Comparison of ENCODE assay signal across 17 cellular contexts in the genomic region with DNA sequence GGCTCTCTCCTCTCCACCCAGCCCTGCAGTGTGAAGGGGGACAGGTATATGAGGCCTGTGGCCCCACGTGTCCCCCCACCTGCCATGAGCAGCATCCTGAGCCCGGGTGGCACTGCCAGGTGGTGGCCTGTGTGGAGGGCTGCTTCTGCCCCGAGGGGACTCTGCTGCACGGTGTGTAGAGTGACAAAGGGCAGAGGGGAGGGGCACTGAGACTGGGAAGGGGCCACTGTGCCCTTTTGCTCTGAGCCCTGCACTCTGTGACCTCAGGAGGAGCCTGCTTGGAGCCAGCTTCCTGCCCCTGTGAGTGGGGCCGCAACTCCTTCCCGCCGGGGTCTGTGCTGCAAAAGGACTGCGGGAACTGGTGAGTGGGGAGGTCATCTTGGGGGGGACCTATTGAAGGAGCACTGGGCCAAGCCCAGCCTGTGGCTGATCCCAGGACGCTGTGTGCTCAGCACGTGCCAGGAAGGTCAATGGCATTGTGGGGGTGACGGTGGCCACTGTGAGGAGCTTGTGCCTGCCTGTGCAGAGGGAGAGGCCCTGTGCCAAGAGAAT. TPM values are rescaled to one million over a fixed set of nuclear protein-coding genes. Genes with fewer than 3 reads are reported as not detected.
DNase-seq lines count a peak whose midpoint lies in the region; ATAC-seq and TF ChIP-seq lines count a peak whose summit lies in the region.
"Had no signal": no experiment of that assay in that cellular context is flagged by ENCODE, and none has a peak within 500 bp of the region (broad histone marks: within the 10 kb centered on the region; RNA-seq: fewer than 3 reads in every experiment).

No MANE protein-coding gene starts in this region.

- H3K23ac ChIP-seq in IMR-90 (ENCODE audit: low read depth, low read length), result no peak overlapping the region

- no peak for TF ChIP-seq RAD21 in IMR-90 (IDR thresholded peaks at IDR 0.05; ENCODE audit: low read length)

- no peaks in the 10 kb centered on the region for H3K4me1 ChIP-seq in IMR-90 (ENCODE audit: control insufficient read depth, insufficient read depth, low read length)

- no peak overlapping the region for H3K4me3 ChIP-seq in IMR-90 (ENCODE audit: insufficient read depth, low read depth, low read length)
- H3K4me3 ChIP-seq: A549, BLaER1 had no signal

- no peaks in the 10 kb centered on the region for H4K20me1 ChIP-seq in IMR-90 (ENCODE audit: insufficient read depth, low read length)
- H4K20me1 ChIP-seq: BLaER1 had no signal

- dilution Hi-C loops in IMR-90 (cut with HindIII; ENCODE audit: low sequenced_read_pairs, unreplicated experiment), result no loop called here

- H3K27me3 Mint-ChIP-seq in nephron progenitor cell (ENCODE audit: low read depth, poor library complexity) (peaks cover 54% of the 10 kb centered on the region), type B pancreatic cell (peaks cover 26% of the 10 kb centered on the region)

- TF ChIP-seq POLR2A in IMR-90 (IDR thresholded peaks at IDR 0.05; ENCODE audit: low read depth, low read length), result no peak

- H4K8ac ChIP-seq in IMR-90 (ENCODE audit: low read depth in 2 of 2, low read length in 2 of 2), result no peak overlapping the region

- H3K27ac ChIP-seq in IMR-90 (ENCODE audit: insufficient read depth, low read length), result no peak overlapping the region
- H3K27ac ChIP-seq: 22Rv1, BLaER1 had no signal

- H2AK9ac ChIP-seq in IMR-90 (replicated peaks; ENCODE audit: low read depth, low read length, poor library complexity), result no peak overlapping the region

- H2BK20ac ChIP-seq in IMR-90 (ENCODE audit: low read depth, low read length), result no peak overlapping the region

- peak overlapping the region; percentile 43 for H2AFZ ChIP-seq in IMR-90 (replicated peaks; ENCODE audit: low read length, poor library complexity)

- in situ Hi-C loops in IMR-90 (cut with MboI; ENCODE audit: low sequenced_read_pairs), result no loop called here

- H3K27me3 ChIP-seq in IMR-90 (ENCODE audit: control insufficient read depth, insufficient read depth, low read length), result peaks cover 43% of the 10 kb centered on the region; the same call in 1 of the 2 replicates
- H3K27me3 ChIP-seq: BLaER1 had no signal

- H3K18ac ChIP-seq in IMR-90 (ENCODE audit: low read depth, low read length), result no peak overlapping the region

- H3K9me3 Mint-ChIP-seq in nephron progenitor cell (no peaks in the 10 kb centered on the region), type B pancreatic cell (no peaks in the 10 kb centered on the region)
- H3K9me3 Mint-ChIP-seq: CD4-positive, alpha-beta memory T cell; H9 had no signal

- no peaks in the 10 kb centered on the region for H3K9me3 ChIP-seq in IMR-90 (ENCODE audit: control insufficient read depth, insufficient read depth, low read length)
- H3K9me3 ChIP-seq: A549, BLaER1 had no signal

- H3K4me1 Mint-ChIP-seq in nephron progenitor cell (peaks cover 35% of the 10 kb centered on the region), type B pancreatic cell (ENCODE audit: unreplicated experiment) (no peaks in the 10 kb centered on the region)

- no peaks in the 10 kb centered on the region for H3K79me1 ChIP-seq in IMR-90 (ENCODE audit: low read depth in 1 of 2, low read length in 2 of 2)

- BruUV-seq in IMR-90 (replicated peaks; lab: Mats Ljungman, UMichigan), result no TSS peak

- H3K27ac Mint-ChIP-seq in nephron progenitor cell, result no peak overlapping the region
- H3K27ac Mint-ChIP-seq in type B pancreatic cell, result no peak overlapping the region
- H3K27ac Mint-ChIP-seq: CD14-positive monocyte, H9 had no signal

- no peak overlapping the region for H2BK15ac ChIP-seq in IMR-90 (ENCODE audit: low read depth, low read length)

- no peak overlapping the region for H2AK5ac ChIP-seq in IMR-90 (ENCODE audit: low read depth, low read length)

- intact Hi-C loops in IMR-90 (cut with micrococcal nuclease), result no loop called here

- 43% methylated on average over 5 of the region's 11 CpGs; no CpG with 5 or more reads in 1 of the 2 experiments for WGBS in IMR-90 (ENCODE audit: extremely low coverage in 2 of 2, insufficient read length in 1 of 2), 2 experiments

- no peak overlapping the region for H3K4me2 ChIP-seq in IMR-90 (ENCODE audit: low read depth, low read length)
- H3K4me2 ChIP-seq: BLaER1 had no signal

- no peak overlapping the region for H3K56ac ChIP-seq in IMR-90 (ENCODE audit: extremely low read depth, insufficient read depth, low read length)

- no peak overlapping the region for H2BK120ac ChIP-seq in IMR-90 (ENCODE audit: low read depth, low read length)

- POLR2A ChIA-PET in IMR-90 (lab: Charles Lee; ENCODE audit: unreplicated experiment), result no interaction called here

- no peaks in the 10 kb centered on the region for H3K36me3 ChIP-seq in IMR-90 (ENCODE audit: control insufficient read depth, insufficient read depth, low read length)
- H3K36me3 ChIP-seq: BLaER1 had no signal

- no peak for ATAC-seq in IMR-90 (ENCODE audit: low read depth)
- peak; percentile 87 for ATAC-seq in left lobe of liver
- ATAC-seq in GM18868 (IDR thresholded peaks at IDR 0.05; ENCODE audit: unreplicated experiment), result no peak

- H3K14ac ChIP-seq in IMR-90 (replicated peaks; ENCODE audit: low read depth, low read length), result no peak overlapping the region

- CTCF ChIA-PET in IMR-90 (lab: Yijun Ruan, JAX), result no interaction called here

- H2BK5ac ChIP-seq in IMR-90 (ENCODE audit: low read depth, low read length, poor library complexity, severe bottlenecking), result no peak overlapping the region

- DNase-seq in IMR-90, result no peak
- peak; percentile 91 for DNase-seq in left lobe of liver (ENCODE audit: low spot score)
- DNase-seq in nephron progenitor cell, result no peak
- no peak for DNase-seq in type B pancreatic cell (ENCODE audit: extremely low spot score, unreplicated experiment)
- DNase-seq in stimulated activated naive CD4-positive, alpha-beta T cell treated with Interleukin-2 at 50 U/mL for 16 hours (lab: John Stamatoyannopoulos, UW), result no peak
- no peak for DNase-seq in AG08396 (ENCODE audit: low spot score)
- DNase-seq: DMS153, DMS79, GDM1, GOT3, H9 had no signal

- no peak overlapping the region for H4K91ac ChIP-seq in IMR-90 (ENCODE audit: insufficient read depth, low read depth, low read length)

- no peak overlapping the region for H3K9ac ChIP-seq in IMR-90 (ENCODE audit: low read depth, low read length)
- H3K9ac ChIP-seq: BLaER1 had no signal

- H4K5ac ChIP-seq in IMR-90 (ENCODE audit: low read depth, low read length), result no peak overlapping the region

- H3K4ac ChIP-seq in IMR-90 (ENCODE audit: low read depth, low read length), result no peak overlapping the region

- H3K4me3 Mint-ChIP-seq in nephron progenitor cell (peak overlapping the region; percentile 40), type B pancreatic cell (peak overlapping the region; percentile 22)

- TF ChIP-seq CTCF in IMR-90 (conservative IDR thresholded peaks at IDR 0.05; ENCODE audit: low read depth, low read length) (no peak), nephron progenitor cell (IDR thresholded peaks at IDR 0.05) (no peak), type B pancreatic cell (conservative IDR thresholded peaks at IDR 0.05) (no peak)

- H3K36me3 Mint-ChIP-seq in nephron progenitor cell (ENCODE audit: low read depth) (no peaks in the 10 kb centered on the region), type B pancreatic cell (no peaks in the 10 kb centered on the region)
- H3K36me3 Mint-ChIP-seq: CD14-positive monocyte; CD4-positive, alpha-beta memory T cell had no signal

- H3K9me1 ChIP-seq in IMR-90 (ENCODE audit: insufficient read depth, low read length), result no peaks in the 10 kb centered on the region

TF ChIP-seq in IMR-90, 13 proteins besides CTCF, POLR2A, EP300 and RAD21 (continues in another document):
- no peak for TF ChIP-seq RCOR1 (IDR thresholded peaks at IDR 0.05; ENCODE audit: insufficient replicate concordance, low read length)
- TF ChIP-seq CHD1 (IDR thresholded peaks at IDR 0.05; ENCODE audit: low read depth, low read length), result no peak
- TF ChIP-seq RFX5 (IDR thresholded peaks at IDR 0.05; ENCODE audit: low read depth, low read length), result no peak
- no peak for TF ChIP-seq BHLHE40 (IDR thresholded peaks at IDR 0.05; ENCODE audit: low read depth, low read length)
- no peak for TF ChIP-seq MXI1 (IDR thresholded peaks at IDR 0.05; ENCODE audit: borderline replicate concordance, low read depth, low read length)
- no peak for TF ChIP-seq NFE2L2 (IDR thresholded peaks at IDR 0.05; ENCODE audit: low read depth, low read length)
- TF ChIP-seq, protein P1, sequence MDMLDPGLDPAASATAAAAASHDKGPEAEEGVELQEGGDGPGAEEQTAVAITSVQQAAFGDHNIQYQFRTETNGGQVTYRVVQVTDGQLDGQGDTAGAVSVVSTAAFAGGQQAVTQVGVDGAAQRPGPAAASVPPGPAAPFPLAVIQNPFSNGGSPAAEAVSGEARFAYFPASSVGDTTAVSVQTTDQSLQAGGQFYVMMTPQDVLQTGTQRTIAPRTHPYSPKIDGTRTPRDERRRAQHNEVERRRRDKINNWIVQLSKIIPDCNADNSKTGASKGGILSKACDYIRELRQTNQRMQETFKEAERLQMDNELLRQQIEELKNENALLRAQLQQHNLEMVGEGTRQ (IDR thresholded peaks at IDR 0.05; ENCODE audit: low read depth, low read length), result no peak
- TF ChIP-seq MAFK (IDR thresholded peaks at IDR 0.05; ENCODE audit: low read depth, low read length), result no peak
- no peak for TF ChIP-seq SMC3 (IDR thresholded peaks at IDR 0.05; ENCODE audit: low read depth, low read length)
- TF ChIP-seq CEBPB (IDR thresholded peaks at IDR 0.05; ENCODE audit: low read depth, low read length), result no peak

RNA-seq across cellular contexts. Expression of a gene that starts 15.0 kb away (rescaled TPM):
- total RNA-seq in IMR-90 (2012; rRNA removed), result under 0.01 TPM in 1 of 2 replicates, not detected in the other
- polyA plus RNA-seq in IMR-90 (2012; rRNA removed), result 0.67 and 0.77 TPM in 2 replicates
- 0.43 and 0.89 TPM in 2 replicates for polyA plus RNA-seq in IMR-90 (2012; cell fraction: cytosol; rRNA removed)
- 3.8 and 5.6 TPM in 2 replicates for polyA plus RNA-seq in IMR-90 (2012; cell fraction: nucleus; rRNA removed; ENCODE audit: low replicate concordance)
- total RNA-seq in left lobe of liver, result 18.9 TPM
- total RNA-seq in type B pancreatic cell (ENCODE audit: low replicate concordance), result 16.7 and 17.6 TPM in 2 replicates

RNA-seq across cellular contexts. Expression of a gene that starts 49.8 kb away (rescaled TPM):
- total RNA-seq in IMR-90 (2012; rRNA removed) (3.3 and 5.9 TPM in 2 replicates), left lobe of liver (10.5 TPM), type B pancreatic cell (ENCODE audit: low replicate concordance) (21.2 and 23.9 TPM in 2 replicates)
- 10.8 and 10.9 TPM in 2 replicates for polyA plus RNA-seq in IMR-90 (2012; rRNA removed)
- polyA plus RNA-seq in IMR-90 (2012; cell fraction: cytosol; rRNA removed), result 4.5 and 5.8 TPM in 2 replicates
- polyA plus RNA-seq in IMR-90 (2012; cell fraction: nucleus; rRNA removed; ENCODE audit: low replicate concordance), result 56.1 and 60.8 TPM in 2 replicates

Comparison
In these comparisons a context has a peak if more than half of its experiments do, and no peak if none do; other contexts are left out.
1. RNA of a gene that starts 15.0 kb away (total RNA-seq): 18.9 TPM in left lobe of liver (single experiment) and 16.7 to 17.6 TPM in type B pancreatic cell; under 0.01 TPM in IMR-90; every median in the first group is over 10 times any median in the second.